8 cellular contexts compared by ENCODE assay signal in the genomic region with DNA sequence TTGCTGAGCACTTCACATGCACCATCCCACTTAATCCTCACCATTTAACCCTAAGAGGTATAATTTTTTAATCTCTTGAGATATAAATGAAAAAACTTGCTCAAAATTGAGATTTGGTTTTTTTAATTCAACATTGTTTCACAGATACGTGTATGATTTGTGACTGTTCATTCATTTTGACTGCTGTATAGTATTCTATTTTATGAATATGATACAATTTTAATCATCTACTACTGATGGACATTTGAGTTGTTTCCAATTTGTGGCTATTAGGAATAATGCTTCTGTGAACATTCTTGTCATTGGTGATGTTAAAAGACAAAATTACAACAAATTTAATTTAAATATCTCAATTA. TPM values are rescaled to one million over a fixed set of nuclear protein-coding genes. Genes with fewer than 3 reads are reported as not detected.
DNase-seq lines count a peak whose midpoint lies in the region; ATAC-seq, FAIRE-seq and TF ChIP-seq lines count a peak whose summit lies in the region.

No MANE protein-coding gene starts in this region.

- H3K9me3 ChIP-seq in DOHH2 (ENCODE audit: control insufficient read depth, insufficient read depth, low read length), result peaks cover 20% of the 10 kb centered on the region; the same call in 1 of the 2 replicates
- peaks cover 4% of the 10 kb centered on the region; the same call in 1 of the 2 replicates for H3K9me3 ChIP-seq in OCI-LY3 (ENCODE audit: insufficient read depth, low read length)
- no peaks in the 10 kb centered on the region for H3K9me3 ChIP-seq in trophoblast cell (ENCODE audit: insufficient read depth, low read depth, low read length)

- H3K36me3 ChIP-seq in DOHH2 (ENCODE audit: control insufficient read depth, low read length) (peaks cover 16% of the 10 kb centered on the region), OCI-LY3 (replicated peaks; ENCODE audit: low read depth, low read length) (peaks cover 5% of the 10 kb centered on the region), trophoblast cell (ENCODE audit: control insufficient read depth in 1 of 2, insufficient read depth in 2 of 2, low read length in 2 of 2) (peaks cover 0 to 5% of the 10 kb centered on the region in 2 experiments)

- H3K4me1 ChIP-seq in DOHH2 (ENCODE audit: control insufficient read depth, low read length) (peaks cover 14% of the 10 kb centered on the region), OCI-LY3 (ENCODE audit: low read length) (peaks cover 7% of the 10 kb centered on the region), trophoblast cell (ENCODE audit: control insufficient read depth in 1 of 2, insufficient read depth in 2 of 2, low read length in 2 of 2) (peaks cover 2% of the 10 kb centered on the region in 2 experiments)

- H3K4me3 ChIP-seq in DOHH2 (ENCODE audit: low read length) (peak overlapping the region; percentile 94), OCI-LY3 (ENCODE audit: low read length) (peak overlapping the region; percentile 83), trophoblast cell (ENCODE audit: low read depth, low read length) (no peak overlapping the region)

- H2AFZ ChIP-seq in OCI-LY3 (ENCODE audit: low read depth, low read length) (peak overlapping the region; percentile 69), trophoblast cell (ENCODE audit: insufficient read depth, low read length, poor library complexity) (peak overlapping the region; percentile 59)

- peak overlapping the region; percentile 93 for H4K8ac ChIP-seq in trophoblast cell (ENCODE audit: low read depth, low read length)

- no peak for DNase-seq in trophoblast cell
- no peak for DNase-seq in epidermal melanocyte (ENCODE audit: insufficient read length, low spot score)
- no peak for DNase-seq in ureter (ENCODE audit: low spot score)
- DNase-seq in glomerular visceral epithelial cell (ENCODE audit: extremely low spot score), result no peak

- peaks cover 7% of the 10 kb centered on the region for H3K79me1 ChIP-seq in trophoblast cell (ENCODE audit: low read length)

- no peak overlapping the region for H2AK5ac ChIP-seq in trophoblast cell (ENCODE audit: low read length)

- H3K27me3 ChIP-seq in DOHH2 (ENCODE audit: control insufficient read depth, low read length) (no peaks in the 10 kb centered on the region), OCI-LY3 (ENCODE audit: low read depth, low read length) (no peaks in the 10 kb centered on the region), trophoblast cell (ENCODE audit: insufficient read depth, low read length) (no peaks in the 10 kb centered on the region)

- WGBS in trophoblast cell (ENCODE audit: extremely low coverage, insufficient coverage, insufficient read length), result no CpG with 5 or more reads among the region's 1 CpG

- no peak overlapping the region for H3K23ac ChIP-seq in trophoblast cell (ENCODE audit: low read length)

- peak; percentile 23 for FAIRE-seq in endometrium (lab: Jason Lieb, UNC)

- no peak overlapping the region for H2BK5ac ChIP-seq in trophoblast cell (ENCODE audit: low read depth, low read length, poor library complexity)

- H4K20me1 ChIP-seq in DOHH2 (ENCODE audit: control insufficient read depth, insufficient read depth, low read depth, low read length) (no peaks in the 10 kb centered on the region), OCI-LY3 (ENCODE audit: insufficient read depth, low read length) (no peaks in the 10 kb centered on the region)

- H3K27ac ChIP-seq in DOHH2 (ENCODE audit: low read depth, low read length), result no peak overlapping the region
- H3K27ac ChIP-seq in OCI-LY3 (ENCODE audit: low read length), result no peak overlapping the region
- no peak overlapping the region for H3K27ac ChIP-seq in trophoblast cell (ENCODE audit: low read depth, low read length)

- H3F3A ChIP-seq in DOHH2 (ENCODE audit: control insufficient read depth, insufficient read depth), result 0 out of 2 replicates have a peak, but pooled peaks cover 5% of the 10 kb centered on the region

- no peak overlapping the region for H2BK12ac ChIP-seq in trophoblast cell (ENCODE audit: low read length)

- H3K9me2 ChIP-seq in DOHH2 (replicated peaks; ENCODE audit: control insufficient read depth, low read length), result no peaks in the 10 kb centered on the region

- H2BK120ac ChIP-seq in trophoblast cell (ENCODE audit: insufficient read depth, low read length, poor library complexity), result no peak overlapping the region

- H4K12ac ChIP-seq in trophoblast cell (ENCODE audit: low read depth, low read length), result peak overlapping the region; percentile 22

- no peak overlapping the region for H3K14ac ChIP-seq in trophoblast cell (ENCODE audit: low read length)

- no peak for ATAC-seq in HG02623 (IDR thresholded peaks at IDR 0.05; ENCODE audit: unreplicated experiment)

- H3K9ac ChIP-seq in OCI-LY3 (ENCODE audit: low read length) (no peak overlapping the region), trophoblast cell (ENCODE audit: low read length) (no peak overlapping the region)

- TF ChIP-seq CTCF in DOHH2 (IDR thresholded peaks at IDR 0.05; ENCODE audit: low read depth, low read length, poor library complexity, severe bottlenecking), result no peak
- no peak for TF ChIP-seq CTCF in OCI-LY3 (IDR thresholded peaks at IDR 0.05; ENCODE audit: low read depth, low read length)

- no peak overlapping the region for H4K91ac ChIP-seq in trophoblast cell (ENCODE audit: low read depth, low read length)

- peak overlapping the region; percentile 49 for H3K4me2 ChIP-seq in DOHH2 (ENCODE audit: low read length)
- peak overlapping the region; percentile 78 for H3K4me2 ChIP-seq in OCI-LY3 (ENCODE audit: low read length)
- peak overlapping the region; percentile 45 for H3K4me2 ChIP-seq in trophoblast cell (ENCODE audit: low read length)

- H3K18ac ChIP-seq in trophoblast cell (ENCODE audit: low read length), result no peak overlapping the region

- no peak overlapping the region for H3K4ac ChIP-seq in trophoblast cell (ENCODE audit: low read depth, low read length)

- H3K79me2 ChIP-seq in DOHH2 (ENCODE audit: control insufficient read depth, low read length), result peaks cover 32% of the 10 kb centered on the region
- peaks cover 16% of the 10 kb centered on the region for H3K79me2 ChIP-seq in OCI-LY3 (ENCODE audit: low read length)
- peaks cover 2% of the 10 kb centered on the region for H3K79me2 ChIP-seq in trophoblast cell (ENCODE audit: control insufficient read depth, insufficient read depth, low read length, poor library complexity)

RNA-seq across cellular contexts. Expression of gene ZMYM6, which starts 0.6 kb away (rescaled TPM):
- polyA plus RNA-seq in trophoblast cell (2013), result 8.8 and 9.9 TPM in 2 replicates
- total RNA-seq in ureter, result 31.5 TPM

RNA-seq across cellular contexts. Expression of gene ZMYM1, which starts 46.8 kb away (rescaled TPM):
- polyA plus RNA-seq in trophoblast cell (2013), result 9.4 and 10.8 TPM in 2 replicates
- 25.9 TPM for total RNA-seq in ureter

RNA-seq across cellular contexts. Expression of gene TMEM35B, which starts 47.2 kb away (rescaled TPM):
- 13.7 and 13.8 TPM in 2 replicates for polyA plus RNA-seq in trophoblast cell (2013)
- total RNA-seq in ureter, result 29.6 TPM
